ENCODE assay signal across 24 cellular contexts in the genomic region with DNA sequence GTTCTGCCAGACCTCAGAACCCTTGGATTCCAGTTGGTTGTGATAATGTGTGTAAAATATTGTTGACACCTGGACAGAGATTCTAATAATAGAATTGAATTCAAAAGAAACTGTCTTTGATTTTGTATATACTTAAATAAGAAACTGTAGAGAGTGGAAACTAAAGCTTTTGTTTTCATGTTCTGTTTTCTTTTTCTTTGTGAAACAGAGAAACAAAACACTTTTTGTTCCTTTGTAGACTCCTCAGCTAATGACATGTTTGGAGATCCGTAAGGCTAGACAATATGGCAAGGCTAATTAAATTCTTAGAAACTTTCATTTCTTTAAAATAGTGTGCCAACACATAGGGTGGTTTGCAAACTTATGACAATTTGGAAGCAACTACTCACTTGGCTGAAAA.
"Had no signal": no experiment of that assay in that cellular context is flagged by ENCODE, and none has a peak within 500 bp of the region (broad histone marks: within the 10 kb centered on the region; RNA-seq: fewer than 3 reads in every experiment).

No MANE protein-coding gene starts in this region.

- H3K27ac Mint-ChIP-seq: T-cell had no signal

- DNase-seq: Kasumi-1; KG1; NCI-H1092; NCI-H1105 treated with DMSO at 0.1 percent for 48 hours; NCI-H1417 treated with DMSO at 0.1 percent for 48 hours; NCI-H146; NCI-H1694 treated with DMSO at 0.1 percent for 48 hours; NCI-H1930; NCI-H2081; NCI-H2107; NCI-H226; NCI-H446; NCI-H510A; NCI-H524 treated with DMSO at 0.1 percent for 48 hours; NCI-H69; NCI-H774; NK-92 treated with Interleukin-12 subunit alpha and Interleukin-12 subunit beta, amount 100 ng/mL, for 24 hours; PC-3; SHP77; SK-N-SH; SW 1271; T-cell had no signal

- H3K4me2 ChIP-seq: SK-N-SH had no signal

- H3K9ac ChIP-seq: SK-N-SH had no signal

- H3K36me3 Mint-ChIP-seq: T-cell had no signal

- ATAC-seq: Panc1, PC-3, T-cell had no signal

- H3K4me3 Mint-ChIP-seq: T-cell had no signal

- H3K4me1 Mint-ChIP-seq: T-cell had no signal

- H3K27ac ChIP-seq: RWPE1 had no signal

- H3K27me3 Mint-ChIP-seq: T-cell had no signal

- H3K9me2 ChIP-seq: SK-N-SH had no signal

- H3K9me3 ChIP-seq: SK-N-SH had no signal
